Comparison of ENCODE assay signal across 31 cellular contexts in the genomic region with DNA sequence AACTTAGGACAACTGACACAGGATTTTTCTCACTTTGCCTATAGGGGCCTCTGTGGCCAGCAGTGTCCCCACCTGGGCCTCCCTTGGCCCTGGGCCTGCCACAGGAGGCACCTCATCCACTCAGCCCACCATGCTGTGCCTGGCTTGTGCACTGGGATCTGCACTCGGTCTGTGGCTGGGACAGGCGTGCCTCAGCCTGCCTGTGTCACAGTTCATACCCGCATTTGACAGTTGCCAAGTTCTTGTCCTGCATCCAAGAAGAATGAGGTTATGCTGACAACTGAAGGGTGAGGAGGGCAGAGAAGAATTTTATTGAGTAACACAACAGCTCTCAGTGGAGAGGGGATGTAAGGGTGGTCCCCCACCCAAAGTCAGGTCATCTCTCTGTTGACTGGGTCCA.
"Had no signal": no experiment of that assay in that cellular context is flagged by ENCODE, and none has a peak within 500 bp of the region (broad histone marks: within the 10 kb centered on the region; RNA-seq: fewer than 3 reads in every experiment).

No MANE protein-coding gene starts in this region.

- H3K27ac Mint-ChIP-seq: activated CD4-positive, alpha-beta T cell treated with anti-CD3 and anti-CD28 coated beads, Interleukin-2, amount 10 ng/mL, durations not matched to agents 24 days and 14 days; activated CD8-positive, alpha-beta T cell treated with anti-CD3 and anti-CD28 coated beads for 36 hours; activated naive CD4-positive, alpha-beta T cell treated with anti-CD3 and anti-CD28 coated beads, Interleukin-2, amount 50 U/mL, for 24 hours; activated naive CD8-positive, alpha-beta T cell treated with anti-CD3 and anti-CD28 coated beads, Interleukin-2, amount 10 ng/mL, durations not matched to agents 7 days and 5 days; activated T-cell treated with anti-CD3 and anti-CD28 coated beads, Interleukin-2, amount 50 U/mL, for 72 hours; activated T-helper 2 cell treated with anti-CD3 and anti-CD28 coated beads, Interferon-gamma antibody, Interleukin-2, Interleukin-4, amounts not matched to agents 10 μg/mL and 5 μg/mL and 100 μg/mL, durations not matched to agents 14 hours and 24 hours and 36 hours had no signal

- H3K4me1 ChIP-seq: ascending aorta had no signal

- H3K4me3 ChIP-seq: ascending aorta, MG63, PC-9, SK-N-MC had no signal

- H3K36me3 ChIP-seq: MG63 had no signal

- ATAC-seq: activated CD8-positive, alpha-beta T cell treated with anti-CD3 and anti-CD28 coated beads for 36 hours; activated T-cell treated with anti-CD3 and anti-CD28 coated beads, Interleukin-2, amount 50 U/mL, for 72 hours had no signal

- H3K4me1 Mint-ChIP-seq: activated CD4-positive, alpha-beta T cell treated with anti-CD3 and anti-CD28 coated beads, Interleukin-2, amount 10 ng/mL, durations not matched to agents 24 days and 14 days; activated naive CD4-positive, alpha-beta T cell treated with anti-CD3 and anti-CD28 coated beads, Interleukin-2, amount 50 U/mL, for 24 hours; activated naive CD8-positive, alpha-beta T cell treated with anti-CD3 and anti-CD28 coated beads, Interleukin-2, amount 10 ng/mL, durations not matched to agents 7 days and 5 days had no signal

- FAIRE-seq: RCC 7860 had no signal

- H3K9me3 ChIP-seq: MG63 had no signal

- DNase-seq: activated CD4-positive, alpha-beta T cell treated with anti-CD3 and anti-CD28 coated beads, Interleukin-2, amount 10 ng/mL, durations not matched to agents 24 days and 14 days; activated CD4-positive, alpha-beta T cell treated with anti-CD3 and anti-CD28 coated beads, Interleukin-2, amount 50 U/mL, for 4 hours; activated CD8-positive, alpha-beta T cell treated with anti-CD3 and anti-CD28 coated beads for 36 hours; activated gamma-delta T cell; activated naive CD4-positive, alpha-beta T cell treated with Interleukin-2 at 50 U/mL for 16 hours; activated naive CD8-positive, alpha-beta T cell treated with anti-CD3 and anti-CD28 coated beads, Interleukin-2, amount 10 ng/mL, durations not matched to agents 7 days and 5 days; activated T-cell treated with anti-CD3 and anti-CD28 coated beads, Interleukin-2, amount 50 U/mL, for 1 hour; activated T-cell treated with anti-CD3 and anti-CD28 coated beads, Interleukin-2, amount 50 U/mL, for 72 hours; amygdala; caudate nucleus; Karpas-422; KBM-7; MG63; NCI-H1048; NCI-H1105 treated with DMSO at 0.1 percent for 48 hours; NCI-H1436 treated with DMSO at 0.1 percent for 48 hours; NCI-H1694 treated with DMSO at 0.1 percent for 48 hours; NCI-H2029; NCI-H345; NCI-H526; NCI-H748 treated with DMSO at 0.1 percent for 48 hours; NK-92 treated with Interleukin-12 subunit alpha and Interleukin-12 subunit beta, amount 100 ng/mL, for 24 hours; PC-9; Right ventricle myocardium superior; T1000 had no signal

- H2AFZ ChIP-seq: PC-9 had no signal

- H3K27me3 Mint-ChIP-seq: activated CD4-positive, alpha-beta T cell treated with anti-CD3 and anti-CD28 coated beads, Interleukin-2, amount 10 ng/mL, durations not matched to agents 24 days and 14 days; activated CD8-positive, alpha-beta T cell treated with anti-CD3 and anti-CD28 coated beads for 36 hours; activated naive CD4-positive, alpha-beta T cell treated with anti-CD3 and anti-CD28 coated beads, Interleukin-2, amount 50 U/mL, for 24 hours; activated naive CD8-positive, alpha-beta T cell treated with anti-CD3 and anti-CD28 coated beads, Interleukin-2, amount 10 ng/mL, durations not matched to agents 7 days and 5 days had no signal

- H3K4me3 Mint-ChIP-seq: activated CD4-positive, alpha-beta T cell treated with anti-CD3 and anti-CD28 coated beads, Interleukin-2, amount 10 ng/mL, durations not matched to agents 24 days and 14 days; activated CD8-positive, alpha-beta T cell treated with anti-CD3 and anti-CD28 coated beads for 36 hours; activated naive CD4-positive, alpha-beta T cell treated with anti-CD3 and anti-CD28 coated beads, Interleukin-2, amount 50 U/mL, for 24 hours; activated naive CD8-positive, alpha-beta T cell treated with anti-CD3 and anti-CD28 coated beads, Interleukin-2, amount 10 ng/mL, durations not matched to agents 7 days and 5 days; activated T-cell treated with anti-CD3 and anti-CD28 coated beads, Interleukin-2, amount 50 U/mL, for 72 hours had no signal

- H3K27ac ChIP-seq: ascending aorta, PC-9, SK-N-MC, WERI-Rb-1 had no signal

- H3K4me2 ChIP-seq: PC-9 had no signal

- H3K27me3 ChIP-seq: ascending aorta, MG63 had no signal
